Comparison of ENCODE assay signal across 1 cellular context in the genomic region with DNA sequence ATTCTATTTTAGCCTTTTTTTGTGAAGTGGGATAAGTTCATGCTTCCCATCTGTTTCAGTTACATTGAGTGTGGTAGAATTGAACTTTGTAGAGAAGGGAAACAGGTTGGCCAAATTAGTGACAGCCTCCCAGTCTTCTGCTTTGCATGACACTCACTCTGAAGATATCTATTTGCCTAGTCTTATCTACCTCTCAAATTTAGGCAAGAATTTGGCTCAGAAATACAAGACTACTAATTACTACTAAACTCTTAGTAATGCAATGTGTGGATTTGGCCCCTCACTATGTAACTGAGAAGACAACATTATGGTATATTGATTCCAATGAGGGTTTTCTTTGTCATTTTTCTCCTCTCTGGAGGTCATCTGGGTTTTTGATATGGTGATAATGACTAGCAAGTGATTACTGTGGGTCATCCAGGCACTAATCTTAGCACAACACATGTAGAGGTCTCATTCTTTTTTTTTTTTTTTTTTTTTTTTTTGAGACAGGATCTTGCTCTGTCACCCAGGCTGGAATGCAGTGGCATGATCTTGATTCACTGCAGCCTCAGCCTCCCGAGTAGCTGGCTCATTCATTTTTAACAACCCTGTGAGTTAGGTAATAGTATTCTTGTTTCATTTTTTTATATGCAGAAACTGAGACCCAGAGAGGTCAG.
TF ChIP-seq lines count a peak whose summit lies in the region.

No MANE protein-coding gene starts in this region.

TF ChIP-seq in K562, 482 proteins besides CTCF, POLR2A, EP300 and RAD21 (continues in another document):
- TF ChIP-seq TBL1XR1 (IDR thresholded peaks at IDR 0.05; ENCODE audit: low read length in 2 of 2): 0 out of 4 replicates have a peak, but pooled peaks of 1 of the 2 experiments have one; percentile 51
- peak; percentile 87 for TF ChIP-seq FOSL1 (tag; conservative IDR thresholded peaks at IDR 0.05)
- TF ChIP-seq CCNT2 (IDR thresholded peaks at IDR 0.05; ENCODE audit: borderline replicate concordance, extremely low read depth, insufficient read length, low read depth, low read length): peak; percentile 77
- TF ChIP-seq, protein P1, sequence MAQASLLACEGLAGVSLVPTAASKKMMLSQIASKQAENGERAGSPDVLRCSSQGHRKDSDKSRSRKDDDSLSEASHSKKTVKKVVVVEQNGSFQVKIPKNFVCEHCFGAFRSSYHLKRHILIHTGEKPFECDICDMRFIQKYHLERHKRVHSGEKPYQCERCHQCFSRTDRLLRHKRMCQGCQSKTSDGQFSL (CRISPR knock-in tag; IDR thresholded peaks at IDR 0.05): no peak
- TF ChIP-seq, protein P1 (tag; IDR thresholded peaks at IDR 0.05): no peak
- TF ChIP-seq SIN3B (IDR thresholded peaks at IDR 0.05; ENCODE audit: low read depth): no peak
- no peak for TF ChIP-seq HNRNPL (IDR thresholded peaks at IDR 0.05; ENCODE audit: low read depth, low read length)
- no peak for TF ChIP-seq STAG1 (CRISPR knock-in tag; IDR thresholded peaks at IDR 0.05; ENCODE audit: borderline replicate concordance)
- TF ChIP-seq SRSF9 (IDR thresholded peaks at IDR 0.05; ENCODE audit: borderline replicate concordance, low read depth, low read length): no peak
- TF ChIP-seq, protein P2, sequence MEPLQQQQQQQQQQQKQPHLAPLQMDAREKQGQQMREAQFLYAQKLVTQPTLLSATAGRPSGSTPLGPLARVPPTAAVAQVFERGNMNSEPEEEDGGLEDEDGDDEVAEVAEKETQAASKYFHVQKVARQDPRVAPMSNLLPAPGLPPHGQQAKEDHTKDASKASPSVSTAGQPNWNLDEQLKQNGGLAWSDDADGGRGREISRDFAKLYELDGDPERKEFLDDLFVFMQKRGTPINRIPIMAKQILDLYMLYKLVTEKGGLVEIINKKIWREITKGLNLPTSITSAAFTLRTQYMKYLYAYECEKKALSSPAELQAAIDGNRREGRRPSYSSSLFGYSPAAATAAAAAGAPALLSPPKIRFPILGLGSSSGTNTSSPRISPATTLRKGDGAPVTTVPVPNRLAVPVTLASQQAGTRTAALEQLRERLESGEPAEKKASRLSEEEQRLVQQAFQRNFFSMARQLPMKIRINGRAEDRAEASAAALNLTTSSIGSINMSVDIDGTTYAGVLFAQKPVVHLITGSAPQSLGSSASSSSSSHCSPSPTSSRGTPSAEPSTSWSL (CRISPR knock-in tag; IDR thresholded peaks at IDR 0.05; ENCODE audit: borderline replicate concordance): no peak
- no peak for TF ChIP-seq TGIF2 (CRISPR knock-in tag; IDR thresholded peaks at IDR 0.05)
- TF ChIP-seq, protein P3, sequence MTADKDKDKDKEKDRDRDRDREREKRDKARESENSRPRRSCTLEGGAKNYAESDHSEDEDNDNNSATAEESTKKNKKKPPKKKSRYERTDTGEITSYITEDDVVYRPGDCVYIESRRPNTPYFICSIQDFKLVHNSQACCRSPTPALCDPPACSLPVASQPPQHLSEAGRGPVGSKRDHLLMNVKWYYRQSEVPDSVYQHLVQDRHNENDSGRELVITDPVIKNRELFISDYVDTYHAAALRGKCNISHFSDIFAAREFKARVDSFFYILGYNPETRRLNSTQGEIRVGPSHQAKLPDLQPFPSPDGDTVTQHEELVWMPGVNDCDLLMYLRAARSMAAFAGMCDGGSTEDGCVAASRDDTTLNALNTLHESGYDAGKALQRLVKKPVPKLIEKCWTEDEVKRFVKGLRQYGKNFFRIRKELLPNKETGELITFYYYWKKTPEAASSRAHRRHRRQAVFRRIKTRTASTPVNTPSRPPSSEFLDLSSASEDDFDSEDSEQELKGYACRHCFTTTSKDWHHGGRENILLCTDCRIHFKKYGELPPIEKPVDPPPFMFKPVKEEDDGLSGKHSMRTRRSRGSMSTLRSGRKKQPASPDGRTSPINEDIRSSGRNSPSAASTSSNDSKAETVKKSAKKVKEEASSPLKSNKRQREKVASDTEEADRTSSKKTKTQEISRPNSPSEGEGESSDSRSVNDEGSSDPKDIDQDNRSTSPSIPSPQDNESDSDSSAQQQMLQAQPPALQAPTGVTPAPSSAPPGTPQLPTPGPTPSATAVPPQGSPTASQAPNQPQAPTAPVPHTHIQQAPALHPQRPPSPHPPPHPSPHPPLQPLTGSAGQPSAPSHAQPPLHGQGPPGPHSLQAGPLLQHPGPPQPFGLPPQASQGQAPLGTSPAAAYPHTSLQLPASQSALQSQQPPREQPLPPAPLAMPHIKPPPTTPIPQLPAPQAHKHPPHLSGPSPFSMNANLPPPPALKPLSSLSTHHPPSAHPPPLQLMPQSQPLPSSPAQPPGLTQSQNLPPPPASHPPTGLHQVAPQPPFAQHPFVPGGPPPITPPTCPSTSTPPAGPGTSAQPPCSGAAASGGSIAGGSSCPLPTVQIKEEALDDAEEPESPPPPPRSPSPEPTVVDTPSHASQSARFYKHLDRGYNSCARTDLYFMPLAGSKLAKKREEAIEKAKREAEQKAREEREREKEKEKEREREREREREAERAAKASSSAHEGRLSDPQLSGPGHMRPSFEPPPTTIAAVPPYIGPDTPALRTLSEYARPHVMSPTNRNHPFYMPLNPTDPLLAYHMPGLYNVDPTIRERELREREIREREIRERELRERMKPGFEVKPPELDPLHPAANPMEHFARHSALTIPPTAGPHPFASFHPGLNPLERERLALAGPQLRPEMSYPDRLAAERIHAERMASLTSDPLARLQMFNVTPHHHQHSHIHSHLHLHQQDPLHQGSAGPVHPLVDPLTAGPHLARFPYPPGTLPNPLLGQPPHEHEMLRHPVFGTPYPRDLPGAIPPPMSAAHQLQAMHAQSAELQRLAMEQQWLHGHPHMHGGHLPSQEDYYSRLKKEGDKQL (CRISPR knock-in tag; IDR thresholded peaks at IDR 0.05; ENCODE audit: borderline replicate concordance): no peak
- TF ChIP-seq ZNF583 (CRISPR knock-in tag; IDR thresholded peaks at IDR 0.05): no peak
- TF ChIP-seq JUNB (CRISPR knock-in tag; conservative IDR thresholded peaks at IDR 0.05): no peak
- TF ChIP-seq BCOR (IDR thresholded peaks at IDR 0.05): peak; percentile 45; the same call in 1 of the 2 replicates
- TF ChIP-seq, protein P4, sequence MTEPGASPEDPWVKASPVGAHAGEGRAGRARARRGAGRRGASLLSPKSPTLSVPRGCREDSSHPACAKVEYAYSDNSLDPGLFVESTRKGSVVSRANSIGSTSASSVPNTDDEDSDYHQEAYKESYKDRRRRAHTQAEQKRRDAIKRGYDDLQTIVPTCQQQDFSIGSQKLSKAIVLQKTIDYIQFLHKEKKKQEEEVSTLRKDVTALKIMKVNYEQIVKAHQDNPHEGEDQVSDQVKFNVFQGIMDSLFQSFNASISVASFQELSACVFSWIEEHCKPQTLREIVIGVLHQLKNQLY (CRISPR knock-in tag; conservative IDR thresholded peaks at IDR 0.05): no peak
- no peak for TF ChIP-seq RBM14 (IDR thresholded peaks at IDR 0.05; ENCODE audit: borderline replicate concordance, insufficient read depth, low read depth, low read length)
- TF ChIP-seq SNRNP70 (optimal IDR thresholded peaks at IDR 0.05; ENCODE audit: low read depth, low read length): no peak
- TF ChIP-seq PCBP2 (IDR thresholded peaks at IDR 0.05; ENCODE audit: low read depth, low read length, poor library complexity, severe bottlenecking): no peak
- TF ChIP-seq, protein P5, sequence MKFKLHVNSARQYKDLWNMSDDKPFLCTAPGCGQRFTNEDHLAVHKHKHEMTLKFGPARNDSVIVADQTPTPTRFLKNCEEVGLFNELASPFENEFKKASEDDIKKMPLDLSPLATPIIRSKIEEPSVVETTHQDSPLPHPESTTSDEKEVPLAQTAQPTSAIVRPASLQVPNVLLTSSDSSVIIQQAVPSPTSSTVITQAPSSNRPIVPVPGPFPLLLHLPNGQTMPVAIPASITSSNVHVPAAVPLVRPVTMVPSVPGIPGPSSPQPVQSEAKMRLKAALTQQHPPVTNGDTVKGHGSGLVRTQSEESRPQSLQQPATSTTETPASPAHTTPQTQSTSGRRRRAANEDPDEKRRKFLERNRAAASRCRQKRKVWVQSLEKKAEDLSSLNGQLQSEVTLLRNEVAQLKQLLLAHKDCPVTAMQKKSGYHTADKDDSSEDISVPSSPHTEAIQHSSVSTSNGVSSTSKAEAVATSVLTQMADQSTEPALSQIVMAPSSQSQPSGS (CRISPR knock-in tag; IDR thresholded peaks at IDR 0.05): no peak
- TF ChIP-seq, protein P6, sequence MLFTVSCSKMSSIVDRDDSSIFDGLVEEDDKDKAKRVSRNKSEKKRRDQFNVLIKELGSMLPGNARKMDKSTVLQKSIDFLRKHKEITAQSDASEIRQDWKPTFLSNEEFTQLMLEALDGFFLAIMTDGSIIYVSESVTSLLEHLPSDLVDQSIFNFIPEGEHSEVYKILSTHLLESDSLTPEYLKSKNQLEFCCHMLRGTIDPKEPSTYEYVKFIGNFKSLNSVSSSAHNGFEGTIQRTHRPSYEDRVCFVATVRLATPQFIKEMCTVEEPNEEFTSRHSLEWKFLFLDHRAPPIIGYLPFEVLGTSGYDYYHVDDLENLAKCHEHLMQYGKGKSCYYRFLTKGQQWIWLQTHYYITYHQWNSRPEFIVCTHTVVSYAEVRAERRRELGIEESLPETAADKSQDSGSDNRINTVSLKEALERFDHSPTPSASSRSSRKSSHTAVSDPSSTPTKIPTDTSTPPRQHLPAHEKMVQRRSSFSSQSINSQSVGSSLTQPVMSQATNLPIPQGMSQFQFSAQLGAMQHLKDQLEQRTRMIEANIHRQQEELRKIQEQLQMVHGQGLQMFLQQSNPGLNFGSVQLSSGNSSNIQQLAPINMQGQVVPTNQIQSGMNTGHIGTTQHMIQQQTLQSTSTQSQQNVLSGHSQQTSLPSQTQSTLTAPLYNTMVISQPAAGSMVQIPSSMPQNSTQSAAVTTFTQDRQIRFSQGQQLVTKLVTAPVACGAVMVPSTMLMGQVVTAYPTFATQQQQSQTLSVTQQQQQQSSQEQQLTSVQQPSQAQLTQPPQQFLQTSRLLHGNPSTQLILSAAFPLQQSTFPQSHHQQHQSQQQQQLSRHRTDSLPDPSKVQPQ (CRISPR knock-in tag; IDR thresholded peaks at IDR 0.05; ENCODE audit: borderline replicate concordance): no peak
- TF ChIP-seq KAT7 (CRISPR knock-in tag; IDR thresholded peaks at IDR 0.05; ENCODE audit: borderline replicate concordance): no peak
- TF ChIP-seq, protein P7, sequence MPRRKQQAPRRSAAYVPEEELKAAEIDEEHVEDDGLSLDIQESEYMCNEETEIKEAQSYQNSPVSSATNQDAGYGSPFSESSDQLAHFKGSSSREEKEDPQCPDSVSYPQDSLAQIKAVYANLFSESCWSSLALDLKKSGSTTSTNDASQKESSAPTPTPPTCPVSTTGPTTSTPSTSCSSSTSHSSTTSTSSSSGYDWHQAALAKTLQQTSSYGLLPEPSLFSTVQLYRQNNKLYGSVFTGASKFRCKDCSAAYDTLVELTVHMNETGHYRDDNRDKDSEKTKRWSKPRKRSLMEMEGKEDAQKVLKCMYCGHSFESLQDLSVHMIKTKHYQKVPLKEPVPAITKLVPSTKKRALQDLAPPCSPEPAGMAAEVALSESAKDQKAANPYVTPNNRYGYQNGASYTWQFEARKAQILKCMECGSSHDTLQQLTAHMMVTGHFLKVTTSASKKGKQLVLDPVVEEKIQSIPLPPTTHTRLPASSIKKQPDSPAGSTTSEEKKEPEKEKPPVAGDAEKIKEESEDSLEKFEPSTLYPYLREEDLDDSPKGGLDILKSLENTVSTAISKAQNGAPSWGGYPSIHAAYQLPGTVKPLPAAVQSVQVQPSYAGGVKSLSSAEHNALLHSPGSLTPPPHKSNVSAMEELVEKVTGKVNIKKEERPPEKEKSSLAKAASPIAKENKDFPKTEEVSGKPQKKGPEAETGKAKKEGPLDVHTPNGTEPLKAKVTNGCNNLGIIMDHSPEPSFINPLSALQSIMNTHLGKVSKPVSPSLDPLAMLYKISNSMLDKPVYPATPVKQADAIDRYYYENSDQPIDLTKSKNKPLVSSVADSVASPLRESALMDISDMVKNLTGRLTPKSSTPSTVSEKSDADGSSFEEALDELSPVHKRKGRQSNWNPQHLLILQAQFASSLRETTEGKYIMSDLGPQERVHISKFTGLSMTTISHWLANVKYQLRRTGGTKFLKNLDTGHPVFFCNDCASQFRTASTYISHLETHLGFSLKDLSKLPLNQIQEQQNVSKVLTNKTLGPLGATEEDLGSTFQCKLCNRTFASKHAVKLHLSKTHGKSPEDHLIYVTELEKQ (CRISPR knock-in tag; IDR thresholded peaks at IDR 0.05): no peak
- TF ChIP-seq HNRNPUL1 (IDR thresholded peaks at IDR 0.05; ENCODE audit: low read length): no peak
- TF ChIP-seq, protein P8, sequence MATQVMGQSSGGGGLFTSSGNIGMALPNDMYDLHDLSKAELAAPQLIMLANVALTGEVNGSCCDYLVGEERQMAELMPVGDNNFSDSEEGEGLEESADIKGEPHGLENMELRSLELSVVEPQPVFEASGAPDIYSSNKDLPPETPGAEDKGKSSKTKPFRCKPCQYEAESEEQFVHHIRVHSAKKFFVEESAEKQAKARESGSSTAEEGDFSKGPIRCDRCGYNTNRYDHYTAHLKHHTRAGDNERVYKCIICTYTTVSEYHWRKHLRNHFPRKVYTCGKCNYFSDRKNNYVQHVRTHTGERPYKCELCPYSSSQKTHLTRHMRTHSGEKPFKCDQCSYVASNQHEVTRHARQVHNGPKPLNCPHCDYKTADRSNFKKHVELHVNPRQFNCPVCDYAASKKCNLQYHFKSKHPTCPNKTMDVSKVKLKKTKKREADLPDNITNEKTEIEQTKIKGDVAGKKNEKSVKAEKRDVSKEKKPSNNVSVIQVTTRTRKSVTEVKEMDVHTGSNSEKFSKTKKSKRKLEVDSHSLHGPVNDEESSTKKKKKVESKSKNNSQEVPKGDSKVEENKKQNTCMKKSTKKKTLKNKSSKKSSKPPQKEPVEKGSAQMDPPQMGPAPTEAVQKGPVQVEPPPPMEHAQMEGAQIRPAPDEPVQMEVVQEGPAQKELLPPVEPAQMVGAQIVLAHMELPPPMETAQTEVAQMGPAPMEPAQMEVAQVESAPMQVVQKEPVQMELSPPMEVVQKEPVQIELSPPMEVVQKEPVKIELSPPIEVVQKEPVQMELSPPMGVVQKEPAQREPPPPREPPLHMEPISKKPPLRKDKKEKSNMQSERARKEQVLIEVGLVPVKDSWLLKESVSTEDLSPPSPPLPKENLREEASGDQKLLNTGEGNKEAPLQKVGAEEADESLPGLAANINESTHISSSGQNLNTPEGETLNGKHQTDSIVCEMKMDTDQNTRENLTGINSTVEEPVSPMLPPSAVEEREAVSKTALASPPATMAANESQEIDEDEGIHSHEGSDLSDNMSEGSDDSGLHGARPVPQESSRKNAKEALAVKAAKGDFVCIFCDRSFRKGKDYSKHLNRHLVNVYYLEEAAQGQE (CRISPR knock-in tag; IDR thresholded peaks at IDR 0.05; ENCODE audit: low read depth): no peak
- TF ChIP-seq ZNF124 (CRISPR knock-in tag; IDR thresholded peaks at IDR 0.05): no peak
- TF ChIP-seq POLR2B (IDR thresholded peaks at IDR 0.05; ENCODE audit: low read depth, partially characterized antibody): no peak
- TF ChIP-seq ZNF133 (CRISPR knock-in tag; IDR thresholded peaks at IDR 0.05): no peak
- TF ChIP-seq ZNF699 (CRISPR knock-in tag; IDR thresholded peaks at IDR 0.05; ENCODE audit: insufficient replicate concordance): no peak
- TF ChIP-seq, protein P9, sequence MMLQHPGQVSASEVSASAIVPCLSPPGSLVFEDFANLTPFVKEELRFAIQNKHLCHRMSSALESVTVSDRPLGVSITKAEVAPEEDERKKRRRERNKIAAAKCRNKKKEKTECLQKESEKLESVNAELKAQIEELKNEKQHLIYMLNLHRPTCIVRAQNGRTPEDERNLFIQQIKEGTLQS (IDR thresholded peaks at IDR 0.05): peak; percentile 45; the same call in 1 of the 2 replicates
- TF ChIP-seq, protein P9 (CRISPR knock-in tag; conservative IDR thresholded peaks at IDR 0.05): no peak
- peak; percentile 80 for TF ChIP-seq NCOR1 (IDR thresholded peaks at IDR 0.05)
- no peak for TF ChIP-seq NBN (IDR thresholded peaks at IDR 0.05; ENCODE audit: low read depth)
- peak; percentile 88 for TF ChIP-seq TAL1 (IDR thresholded peaks at IDR 0.05)
- TF ChIP-seq ZBTB17 (CRISPR knock-in tag; IDR thresholded peaks at IDR 0.05): no peak
